In genomic region chr15:69478259-69478687, GRCh38 we compare ENCODE assay signal across 8 cellular contexts. TPM values are rescaled to one million over a fixed set of nuclear protein-coding genes. Genes with fewer than 3 reads are reported as not detected.
A peak's percentile ranks its signal among the peaks of the same experiment; 100 is the strongest.
DNase-seq lines count a peak whose midpoint lies in the region; ATAC-seq and TF ChIP-seq lines count a peak whose summit lies in the region.

No MANE protein-coding gene starts in this region.

- TF ChIP-seq CTCF in GM10248 (IDR thresholded peaks at IDR 0.05; ENCODE audit: control extremely low read depth, extremely low read depth, low read depth, missing control alignments) (peak; percentile 78), chondrocyte (IDR thresholded peaks at IDR 0.05) (peak; percentile 96), right lobe of liver (IDR thresholded peaks at IDR 0.05) (peak; percentile 66 to 94 (median 87)), stomach (IDR thresholded peaks at IDR 0.05) (peak in 5 of 7 experiments; percentile 40 to 82 (median 67))

- TF ChIP-seq POLR2A in right lobe of liver (IDR thresholded peaks at IDR 0.05): no peak
- no peak for TF ChIP-seq POLR2A in stomach (IDR thresholded peaks at IDR 0.05)

- TF ChIP-seq EP300 in stomach (IDR thresholded peaks at IDR 0.05): no peak

- ATAC-seq in right lobe of liver (peak; percentile 51 to 66 (median 56)), HG03280 (IDR thresholded peaks at IDR 0.05; ENCODE audit: unreplicated experiment) (no peak), GM21390 (IDR thresholded peaks at IDR 0.05; ENCODE audit: unreplicated experiment) (no peak)

- H3K27ac ChIP-seq in right lobe of liver (no peak overlapping the region), stomach (no peak overlapping the region)

- no peaks in the 10 kb centered on the region for H3K36me3 ChIP-seq in right lobe of liver
- no peaks in the 10 kb centered on the region for H3K36me3 ChIP-seq in stomach

- POLR2A ChIA-PET in GM10248 (lab: Yijun Ruan, JAX): no interaction called here

- peaks cover 3% of the 10 kb centered on the region for H3K4me1 Mint-ChIP-seq in chondrocyte (ENCODE audit: low read depth)

- peaks cover 7% of the 10 kb centered on the region for H3K9me3 Mint-ChIP-seq in chondrocyte (ENCODE audit: low read depth)

- H3K27me3 ChIP-seq in right lobe of liver (no peaks in the 10 kb centered on the region), stomach (no peaks in the 10 kb centered on the region)

- H3K27me3 Mint-ChIP-seq in chondrocyte (ENCODE audit: low read depth): peaks cover 2% of the 10 kb centered on the region

- H3K36me3 Mint-ChIP-seq in chondrocyte (ENCODE audit: low read depth): peaks cover 4% of the 10 kb centered on the region

- DNase-seq in GM10248 (ENCODE audit: extremely low spot score): peak; percentile 66
- DNase-seq in NCI-H1105 (lab: John Stamatoyannopoulos, UW): peak; percentile 81
- DNase-seq in SW480 (ENCODE audit: low spot score): peak; percentile 68
- DNase-seq in chondrocyte (ENCODE audit: low spot score): no peak
- peak in 2 of 3 donors; percentile 51 to 60 for DNase-seq in right lobe of liver
- DNase-seq in stomach: peak; percentile 68

- WGBS in right lobe of liver (ENCODE audit: insufficient coverage, low coverage, low lambda C conversion rate, missing lambda C conversion rate): 43% methylated on average over 8 of the region's 12 CpGs
- WGBS in stomach, 5 donors: 21 to 29% (median 25%) methylated on average over 12 of the region's 12 CpGs

- H3K4me1 ChIP-seq in right lobe of liver (no peaks in the 10 kb centered on the region), stomach (peaks cover 0 to 25% (median 10%) of the 10 kb centered on the region in 4 donors)

- no peak overlapping the region for H3K4me3 Mint-ChIP-seq in chondrocyte (ENCODE audit: unreplicated experiment)

- intact Hi-C loops in right lobe of liver (cut with DNase I) (loop anchor here in 1 of 2 donors (10.0 kb wide), 1 partner anchor 1017 kb away; no protein-coding TSS in a partner anchor), stomach (cut with DNase I; ENCODE audit: low total_unique reads) (loop anchor here (5.0 kb wide), 1 partner anchor 1009 kb away; no protein-coding TSS in a partner anchor)

- no peak overlapping the region for H3K4me3 ChIP-seq in right lobe of liver
- H3K4me3 ChIP-seq in stomach: no peak overlapping the region

- H3K9me3 ChIP-seq in right lobe of liver: no peaks in the 10 kb centered on the region
- peaks cover 0 to 4% (median 0%) of the 10 kb centered on the region in 4 donors for H3K9me3 ChIP-seq in stomach

- no peak overlapping the region for H3K27ac Mint-ChIP-seq in chondrocyte (ENCODE audit: unreplicated experiment)

- CTCF ChIA-PET in GM10248 (lab: Yijun Ruan, JAX): interaction anchor here (0.6 to 4.6 kb wide), 13 partner anchors 9 to 1334 kb away, joined by 3 to 21 read pairs (median 7); no protein-coding TSS in a partner anchor

RNA-seq across cellular contexts. Expression of gene RPLP1, which starts 25.7 kb away (rescaled TPM):
- total RNA-seq in chondrocyte (1,418 to 1,674 TPM (median 1,473 TPM) in 3 replicates), right lobe of liver (100 to 1,000 TPM; 164 to 536 (median 471) TPM), stomach (1,000 to 10,000 TPM in 2 of 5 donors, 100 to 1,000 TPM in 2, 10 to 100 TPM in 1; 99.1 to 1,684 (median 575) TPM)
- polyA plus RNA-seq in stomach: 1,000 to 10,000 TPM; 1,998 to 2,495 (median 2,423) TPM

Comparison
In these comparisons a context has a peak if more than half of its experiments do, and no peak if none do; other contexts are left out.
1. ATAC-seq: peak in right lobe of liver (4 of 4); none in HG03280 (single experiment) and GM21390 (single experiment).
2. Peak in every context shown above with its lines, with median percentiles within 50 percentile points of each other: CTCF ChIP-seq.